In genomic region chr14:29016050-29016900, GRCh38 we compare ENCODE assay signal across 8 cellular contexts.
DNase-seq lines count a peak whose midpoint lies in the region; ATAC-seq and TF ChIP-seq lines count a peak whose summit lies in the region.

No MANE protein-coding gene starts in this region.

- H2AFZ ChIP-seq in SU-DHL-6 (ENCODE audit: low read depth, low read length, severe bottlenecking): no peak overlapping the region

- no peaks in the 10 kb centered on the region for H3K79me2 ChIP-seq in SU-DHL-6 (ENCODE audit: insufficient read depth, low read length)

- H3K27me3 ChIP-seq in SU-DHL-6 (ENCODE audit: low read length) (no peaks in the 10 kb centered on the region), upper lobe of right lung (no peaks in the 10 kb centered on the region)

- peak; percentile 84 for TF ChIP-seq CTCF in SU-DHL-6 (IDR thresholded peaks at IDR 0.05; ENCODE audit: insufficient read depth, low read length, poor library complexity, severe bottlenecking)
- TF ChIP-seq CTCF in upper lobe of right lung (IDR thresholded peaks at IDR 0.05): peak; percentile 55

- H3K4me1 ChIP-seq in upper lobe of right lung: no peaks in the 10 kb centered on the region

- no peak overlapping the region for H3K4me2 ChIP-seq in SU-DHL-6 (ENCODE audit: low read depth, low read length, poor library complexity, severe bottlenecking)

- no peaks in the 10 kb centered on the region for H3K9me3 ChIP-seq in SU-DHL-6 (ENCODE audit: insufficient read depth, low read length)
- H3K9me3 ChIP-seq in upper lobe of right lung: no peaks in the 10 kb centered on the region

- no peak overlapping the region for H3K9ac ChIP-seq in SU-DHL-6 (ENCODE audit: low read length)

- no peaks in the 10 kb centered on the region for H3F3A ChIP-seq in SU-DHL-6 (ENCODE audit: insufficient read depth)

- DNase-seq in activated CD4-positive, alpha-beta T cell treated with anti-CD3 and anti-CD28 coated beads for 48 hours: peak; percentile 30
- no peak for DNase-seq in activated CD4-positive, alpha-beta T cell treated with anti-CD3 and anti-CD28 coated beads for 4 hours
- peak; percentile 6 for DNase-seq in HuH-7 (ENCODE audit: low spot score)
- DNase-seq in hepatic stellate cell (ENCODE audit: low spot score): peak; percentile 9
- peak; percentile 57 for DNase-seq in upper lobe of right lung
- no peak for DNase-seq in mesenteric fat pad (ENCODE audit: low spot score)

- ATAC-seq in upper lobe of right lung (peak; percentile 45), HG02623 (IDR thresholded peaks at IDR 0.05; ENCODE audit: unreplicated experiment) (no peak)

- no peaks in the 10 kb centered on the region for H3K9me2 ChIP-seq in SU-DHL-6 (replicated peaks; ENCODE audit: insufficient read depth, low read length)

- H3K4me3 ChIP-seq in SU-DHL-6 (ENCODE audit: insufficient read depth, low read length, poor library complexity, severe bottlenecking) (no peak overlapping the region), upper lobe of right lung (no peak overlapping the region)

- H3K36me3 ChIP-seq in SU-DHL-6 (ENCODE audit: low read length) (no peaks in the 10 kb centered on the region), upper lobe of right lung (no peaks in the 10 kb centered on the region)

- intact Hi-C loops in upper lobe of right lung (cut with DNase I): no loop called here

- H4K20me1 ChIP-seq in SU-DHL-6 (ENCODE audit: low read depth, low read length): no peaks in the 10 kb centered on the region

- H3K27ac ChIP-seq in SU-DHL-6 (ENCODE audit: low read depth, low read length) (no peak overlapping the region), upper lobe of right lung (no peak overlapping the region)

Comparison
In these comparisons a context has a peak if more than half of its experiments do, and no peak if none do; other contexts are left out.
1. DNase-seq: peak in activated CD4-positive, alpha-beta T cell treated with anti-CD3 and anti-CD28 coated beads for 48 hours (single experiment), HuH-7 (single experiment), hepatic stellate cell (single experiment) and upper lobe of right lung (single experiment); none in activated CD4-positive, alpha-beta T cell treated with anti-CD3 and anti-CD28 coated beads for 4 hours (0 of 2) and mesenteric fat pad (single experiment).